Comparison of ENCODE assay signal across 9 cellular contexts in the genomic region with DNA sequence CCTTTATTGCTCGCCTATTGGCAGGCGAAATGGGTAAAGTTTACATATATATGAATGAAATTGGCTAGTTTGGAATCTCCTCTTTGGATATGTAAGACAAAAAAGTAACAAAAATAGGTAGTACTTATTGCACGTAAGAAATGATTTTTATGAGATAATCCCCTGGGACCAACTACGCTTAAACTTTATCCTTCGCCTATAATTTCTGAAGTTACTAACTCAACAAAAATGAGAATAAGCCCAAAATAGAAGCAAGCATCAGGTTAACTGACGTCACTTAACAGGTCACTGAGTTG. TPM values are rescaled to one million over a fixed set of nuclear protein-coding genes. Genes with fewer than 3 reads are reported as not detected.
DNase-seq lines count a peak whose midpoint lies in the region; ATAC-seq and TF ChIP-seq lines count a peak whose summit lies in the region.
"Had no signal": no experiment of that assay in that cellular context is flagged by ENCODE, and none has a peak within 500 bp of the region (broad histone marks: within the 10 kb centered on the region; RNA-seq: fewer than 3 reads in every experiment).

No MANE protein-coding gene starts in this region.

- WGBS in stomach, 5 donors = 0 to 1% (median 1%) methylated on average over 6 of the region's 6 CpGs

- peak overlapping the region; percentile 87 for H3K4me3 Mint-ChIP-seq in activated naive CD8-positive, alpha-beta T cell treated with anti-CD3 and anti-CD28 coated beads for 36 hours

- no peaks in the 10 kb centered on the region for H3K36me3 Mint-ChIP-seq in activated naive CD8-positive, alpha-beta T cell treated with anti-CD3 and anti-CD28 coated beads for 36 hours

- TF ChIP-seq POLR2A in stomach (IDR thresholded peaks at IDR 0.05) = no peak

- no peaks in the 10 kb centered on the region for H3K36me3 ChIP-seq in stomach

- intact Hi-C loops in stomach (cut with DNase I; ENCODE audit: low total_unique reads) = no loop called here

- H3K4me3 ChIP-seq in HL-60 (replicated peaks; ENCODE audit: insufficient read depth, low read length) (peak overlapping the region; percentile 92), iPS-18c (ENCODE audit: insufficient read depth, low read depth, low read length) (peak overlapping the region; percentile 60), stomach (peak overlapping the region; percentile 75 to 85 (median 80))

- H3K27me3 ChIP-seq in HL-60 (ENCODE audit: insufficient read depth, poor library complexity, severe bottlenecking) = no peaks in the 10 kb centered on the region
- H3K27me3 ChIP-seq in stomach = no peaks in the 10 kb centered on the region

- H3K4me1 ChIP-seq in stomach = peaks cover 15 to 50% (median 40%) of the 10 kb centered on the region in 4 donors

- H3K4me1 Mint-ChIP-seq in activated naive CD8-positive, alpha-beta T cell treated with anti-CD3 and anti-CD28 coated beads for 36 hours = peaks cover 29% of the 10 kb centered on the region

- no peak for ATAC-seq in omental fat pad (ENCODE audit: low FRiP score)
- ATAC-seq in GM19023 (IDR thresholded peaks at IDR 0.05; ENCODE audit: unreplicated experiment) = no peak
- ATAC-seq in GM19397 (IDR thresholded peaks at IDR 0.05; ENCODE audit: unreplicated experiment) = no peak

- DNase-seq in HL-60 (ENCODE audit: low read depth in 1 of 2, low spot score in 1 of 2) (no peak), stomach (no peak), omental fat pad (ENCODE audit: low spot score) (no peak)
- DNase-seq in activated naive CD8-positive, alpha-beta T cell treated with anti-CD3 and anti-CD28 coated beads for 36 hours = no peak
- DNase-seq in NK-92 treated with Interleukin-12 subunit alpha and Interleukin-12 subunit beta, amount 100 ng/mL, for 24 hours (lab: John Stamatoyannopoulos, UW) = no peak
- DNase-seq: MV-4-11 had no signal

- peak overlapping the region; percentile 70 for H3K27ac ChIP-seq in HL-60 (replicated peaks)
- peak overlapping the region; percentile 93 to 99 (median 98) for H3K27ac ChIP-seq in stomach

- no peaks in the 10 kb centered on the region for H3K9me3 Mint-ChIP-seq in activated naive CD8-positive, alpha-beta T cell treated with anti-CD3 and anti-CD28 coated beads for 36 hours

- H3K27ac Mint-ChIP-seq in activated naive CD8-positive, alpha-beta T cell treated with anti-CD3 and anti-CD28 coated beads for 36 hours = peak overlapping the region; percentile 84

- TF ChIP-seq CTCF in HL-60 (IDR thresholded peaks at IDR 0.05; ENCODE audit: insufficient read depth, low read length) (no peak), stomach (IDR thresholded peaks at IDR 0.05) (no peak), omental fat pad (IDR thresholded peaks at IDR 0.05) (no peak)

- H3K9me3 ChIP-seq in iPS-18c (ENCODE audit: control insufficient read depth, insufficient read depth, low read length) = no peaks in the 10 kb centered on the region
- H3K9me3 ChIP-seq in stomach = no peaks in the 10 kb centered on the region

- no peak for TF ChIP-seq EP300 in stomach (IDR thresholded peaks at IDR 0.05)

- no peaks in the 10 kb centered on the region for H3K27me3 Mint-ChIP-seq in activated naive CD8-positive, alpha-beta T cell treated with anti-CD3 and anti-CD28 coated beads for 36 hours

RNA-seq across cellular contexts. Expression of a gene that starts 0.4 kb away (rescaled TPM):
- 1 to 10 TPM; 1.8 TPM for total RNA-seq in activated naive CD8-positive, alpha-beta T cell treated with anti-CD3 and anti-CD28 coated beads for 36 hours
- total RNA-seq in stomach = 10 to 100 TPM in 2 of 5 donors, 1 to 10 TPM in 3; 1.2 to 28.8 (median 5.4) TPM
- 1 to 10 TPM in 2 of 3 donors, under 1 TPM in 1; 0.31 to 4.2 (median 3.1) TPM for polyA plus RNA-seq in stomach
- 10 to 100 TPM; 14.2 to 21.2 (median 19.7) TPM for total RNA-seq in omental fat pad

RNA-seq across cellular contexts. Expression of a gene that starts 0.8 kb away (rescaled TPM):
- 1 to 10 TPM; 5.9 to 6.0 TPM for total RNA-seq in activated naive CD8-positive, alpha-beta T cell treated with anti-CD3 and anti-CD28 coated beads for 36 hours
- 10 to 100 TPM in 3 of 5 donors, 1 to 10 TPM in 1, not detected in 1; 1.7 to 16.5 (median 10.4) TPM for total RNA-seq in stomach
- polyA plus RNA-seq in stomach = 1 to 10 TPM; 4.9 to 8.8 (median 6.0) TPM
- 10 to 100 TPM in 2 of 4 donors, 1 to 10 TPM in 2; 7.8 to 21.3 (median 13.3) TPM for total RNA-seq in omental fat pad
